In genomic region chr16:71933017-71933416, GRCh38 we compare ENCODE assay signal across 18 cellular contexts. TPM values are rescaled to one million over a fixed set of nuclear protein-coding genes. Genes with fewer than 3 reads are reported as not detected.
DNase-seq lines count a peak whose midpoint lies in the region; ATAC-seq and TF ChIP-seq lines count a peak whose summit lies in the region.
"Had no signal": no experiment of that assay in that cellular context is flagged by ENCODE, and none has a peak within 500 bp of the region (broad histone marks: within the 10 kb centered on the region; RNA-seq: fewer than 3 reads in every experiment).

No MANE protein-coding gene starts in this region.

- intact Hi-C loops in natural killer cell (cut with micrococcal nuclease) = no loop called here
- intact Hi-C loops in CD8-positive, alpha-beta T cell (cut with DNase I, micrococcal nuclease) = no loop called here

- H3K9me3 Mint-ChIP-seq in natural killer cell = no peaks in the 10 kb centered on the region
- H3K9me3 Mint-ChIP-seq in natural killer cell treated with Interleukin-12 subunit alpha and Interleukin-12 subunit beta and Interleukin-15 and Interleukin-18, amount 100 ng/mL, for 72 hours = no peaks in the 10 kb centered on the region
- no peaks in the 10 kb centered on the region for H3K9me3 Mint-ChIP-seq in nephron progenitor cell
- no peaks in the 10 kb centered on the region for H3K9me3 Mint-ChIP-seq in stimulated activated naive B cell treated with anti-CD40 and anti-IgM and Interleukin-4, amounts not matched to agents 10 μg/mL and 1 μg/mL and 100 μg/mL, for 72 hours
- no peaks in the 10 kb centered on the region for H3K9me3 Mint-ChIP-seq in CD8-positive, alpha-beta T cell
- H3K9me3 Mint-ChIP-seq: H9 had no signal

- POLR2A ChIA-PET in CD8-positive, alpha-beta T cell (lab: Charles Lee) = interaction anchor here (0.8 kb wide), 1 partner anchor 17 kb away, joined by 3 read pairs; no protein-coding TSS in a partner anchor

- H3K27me3 ChIP-seq in WERI-Rb-1 (ENCODE audit: insufficient read depth, low read depth, severe bottlenecking) = no peaks in the 10 kb centered on the region
- no peaks in the 10 kb centered on the region for H3K27me3 ChIP-seq in CD8-positive, alpha-beta T cell (ENCODE audit: insufficient read depth, low read length)

- DNase-seq in natural killer cell (no peak), WERI-Rb-1 (peak; percentile 18), nephron progenitor cell (no peak), LoVo (ENCODE audit: low spot score) (no peak), T1000 (lab: John Stamatoyannopoulos, UW) (no peak)
- no peak for DNase-seq in natural killer cell treated with Interleukin-12 subunit alpha and Interleukin-12 subunit beta and Interleukin-15 and Interleukin-18, amount 100 ng/mL, for 72 hours (ENCODE audit: low spot score)
- no peak for DNase-seq in stimulated activated naive B cell treated with anti-CD40 and anti-IgM and Interleukin-4, amounts not matched to agents 10 μg/mL and 1 μg/mL and 100 μg/mL, for 72 hours
- no peak for DNase-seq in CD8-positive, alpha-beta T cell
- DNase-seq: DMS 273 treated with DMSO at 0.1 percent for 48 hours, DND-41, H9, NCI-H1105, NCI-H2081 treated with DMSO at 0.1 percent for 48 hours, NCI-H524, PC-3, RPMI8226, SHP77 treated with DMSO at 0.1 percent for 48 hours, SK-N-SH had no signal

- H3K4me3 Mint-ChIP-seq in natural killer cell = no peak overlapping the region
- no peak overlapping the region for H3K4me3 Mint-ChIP-seq in natural killer cell treated with Interleukin-12 subunit alpha and Interleukin-12 subunit beta and Interleukin-15 and Interleukin-18, amount 100 ng/mL, for 72 hours
- no peak overlapping the region for H3K4me3 Mint-ChIP-seq in nephron progenitor cell
- H3K4me3 Mint-ChIP-seq in stimulated activated naive B cell treated with anti-CD40 and anti-IgM and Interleukin-4, amounts not matched to agents 10 μg/mL and 1 μg/mL and 100 μg/mL, for 72 hours = no peak overlapping the region
- no peak overlapping the region for H3K4me3 Mint-ChIP-seq in CD8-positive, alpha-beta T cell
- H3K4me3 Mint-ChIP-seq: H9 had no signal

- H3K4me1 Mint-ChIP-seq in natural killer cell (peaks cover 9 to 10% of the 10 kb centered on the region in 2 donors), nephron progenitor cell (no peaks in the 10 kb centered on the region)
- H3K4me1 Mint-ChIP-seq in natural killer cell treated with Interleukin-12 subunit alpha and Interleukin-12 subunit beta and Interleukin-15 and Interleukin-18, amount 100 ng/mL, for 72 hours (ENCODE audit: low read depth in 2 of 2) = peaks cover 0 to 4% of the 10 kb centered on the region in 2 donors
- H3K4me1 Mint-ChIP-seq in stimulated activated naive B cell treated with anti-CD40 and anti-IgM and Interleukin-4, amounts not matched to agents 10 μg/mL and 1 μg/mL and 100 μg/mL, for 72 hours = peaks cover 7 to 14% of the 10 kb centered on the region in 2 donors
- peaks cover 15% of the 10 kb centered on the region for H3K4me1 Mint-ChIP-seq in CD8-positive, alpha-beta T cell (ENCODE audit: low read depth)

- H3K27ac ChIP-seq in WERI-Rb-1 = peak overlapping the region; percentile 62
- H3K27ac ChIP-seq in CD8-positive, alpha-beta T cell (ENCODE audit: low read depth, low read length) = no peak overlapping the region

- TF ChIP-seq CTCF in natural killer cell (IDR thresholded peaks at IDR 0.05) = no peak
- TF ChIP-seq CTCF in WERI-Rb-1 (IDR thresholded peaks at IDR 0.05; ENCODE audit: low read depth, low read length) = no peak
- TF ChIP-seq CTCF in nephron progenitor cell (IDR thresholded peaks at IDR 0.05) = no peak
- TF ChIP-seq CTCF in CD8-positive, alpha-beta T cell (IDR thresholded peaks at IDR 0.05) = no peak

- H3K36me3 ChIP-seq in WERI-Rb-1 = peaks cover 32% of the 10 kb centered on the region
- peaks cover 16% of the 10 kb centered on the region for H3K36me3 ChIP-seq in CD8-positive, alpha-beta T cell (ENCODE audit: insufficient read depth, low read length)

- H3K27ac Mint-ChIP-seq in natural killer cell = peak overlapping the region; percentile 65 to 67
- H3K27ac Mint-ChIP-seq in natural killer cell treated with Interleukin-12 subunit alpha and Interleukin-12 subunit beta and Interleukin-15 and Interleukin-18, amount 100 ng/mL, for 72 hours = no peak overlapping the region
- H3K27ac Mint-ChIP-seq in nephron progenitor cell = peak overlapping the region; percentile 95
- peak overlapping the region; percentile 69 for H3K27ac Mint-ChIP-seq in stimulated activated naive B cell treated with anti-CD40 and anti-IgM and Interleukin-4, amounts not matched to agents 10 μg/mL and 1 μg/mL and 100 μg/mL, for 72 hours
- H3K27ac Mint-ChIP-seq in CD8-positive, alpha-beta T cell = no peak overlapping the region

- CTCF ChIA-PET in CD8-positive, alpha-beta T cell (lab: Charles Lee) = interaction anchor here (1.8 kb wide), 1 partner anchor 29 kb away, joined by 4 read pairs; no protein-coding TSS in a partner anchor

- H3K4me3 ChIP-seq in WERI-Rb-1 (ENCODE audit: low read depth, low read length) = peak overlapping the region; percentile 33; the same call in 1 of the 2 replicates
- no peak overlapping the region for H3K4me3 ChIP-seq in CD8-positive, alpha-beta T cell (ENCODE audit: low read depth, low read length)

- H3K27me3 Mint-ChIP-seq in natural killer cell (ENCODE audit: low read depth in 2 of 2) (no peaks in the 10 kb centered on the region), nephron progenitor cell (ENCODE audit: low read depth, poor library complexity) (no peaks in the 10 kb centered on the region)
- H3K27me3 Mint-ChIP-seq in natural killer cell treated with Interleukin-12 subunit alpha and Interleukin-12 subunit beta and Interleukin-15 and Interleukin-18, amount 100 ng/mL, for 72 hours = no peaks in the 10 kb centered on the region
- no peaks in the 10 kb centered on the region for H3K27me3 Mint-ChIP-seq in stimulated activated naive B cell treated with anti-CD40 and anti-IgM and Interleukin-4, amounts not matched to agents 10 μg/mL and 1 μg/mL and 100 μg/mL, for 72 hours
- H3K27me3 Mint-ChIP-seq in CD8-positive, alpha-beta T cell (ENCODE audit: low read depth) = no peaks in the 10 kb centered on the region

- no peak for ATAC-seq in natural killer cell
- no peak for ATAC-seq in natural killer cell treated with Interleukin-12 subunit alpha and Interleukin-12 subunit beta and Interleukin-15 and Interleukin-18, amount 100 ng/mL, for 72 hours
- ATAC-seq in stimulated activated naive B cell treated with anti-CD40 and anti-IgM and Interleukin-4, amounts not matched to agents 10 μg/mL and 1 μg/mL and 100 μg/mL, for 72 hours (replicated peaks) = no peak
- no peak for ATAC-seq in CD8-positive, alpha-beta T cell
- ATAC-seq: PC-3 had no signal

- H3K36me3 Mint-ChIP-seq in natural killer cell (peaks cover 2% of the 10 kb centered on the region), nephron progenitor cell (ENCODE audit: low read depth) (peaks cover 27% of the 10 kb centered on the region)
- no peaks in the 10 kb centered on the region for H3K36me3 Mint-ChIP-seq in natural killer cell treated with Interleukin-12 subunit alpha and Interleukin-12 subunit beta and Interleukin-15 and Interleukin-18, amount 100 ng/mL, for 72 hours
- H3K36me3 Mint-ChIP-seq in stimulated activated naive B cell treated with anti-CD40 and anti-IgM and Interleukin-4, amounts not matched to agents 10 μg/mL and 1 μg/mL and 100 μg/mL, for 72 hours = peaks cover 7 to 29% of the 10 kb centered on the region in 2 donors
- peaks cover 53% of the 10 kb centered on the region for H3K36me3 Mint-ChIP-seq in CD8-positive, alpha-beta T cell

- no peaks in the 10 kb centered on the region for H3K4me1 ChIP-seq in CD8-positive, alpha-beta T cell (ENCODE audit: insufficient read depth, low read length)

- H3K9me3 ChIP-seq in WERI-Rb-1 (ENCODE audit: severe bottlenecking) = no peaks in the 10 kb centered on the region
- no peaks in the 10 kb centered on the region for H3K9me3 ChIP-seq in CD8-positive, alpha-beta T cell (ENCODE audit: low read length)
- H3K9me3 ChIP-seq: SK-N-SH had no signal

RNA-seq across cellular contexts. Expression of gene IST1, which starts 37.7 kb away (rescaled TPM):
- 100 to 1,000 TPM; 363 to 391 (median 378) TPM for total RNA-seq in natural killer cell
- 100 to 1,000 TPM; 169 to 181 TPM for total RNA-seq in natural killer cell treated with Interleukin-12 subunit alpha and Interleukin-12 subunit beta and Interleukin-15 and Interleukin-18, amount 100 ng/mL, for 72 hours
- 100 to 1,000 TPM; 460 to 476 TPM for total RNA-seq in CD8-positive, alpha-beta T cell

RNA-seq across cellular contexts. Expression of gene ZNF821, which starts 49.0 kb away (rescaled TPM):
- 10 to 100 TPM; 14.0 to 19.1 (median 18.2) TPM for total RNA-seq in natural killer cell
- 1 to 10 TPM; 2.8 to 5.8 TPM for total RNA-seq in natural killer cell treated with Interleukin-12 subunit alpha and Interleukin-12 subunit beta and Interleukin-15 and Interleukin-18, amount 100 ng/mL, for 72 hours
- total RNA-seq in CD8-positive, alpha-beta T cell = 10 to 100 TPM in 1 of 2 experiments, 1 to 10 TPM in 1; 8.4 to 10.1 TPM

Comparison
In these comparisons a context has a peak if more than half of its experiments do, and no peak if none do; other contexts are left out.
1. H3K27ac Mint-ChIP-seq: peak in natural killer cell (2 of 2), nephron progenitor cell (single experiment) and stimulated activated naive B cell treated with anti-CD40 and anti-IgM and Interleukin-4, amounts not matched to agents 10 μg/mL and 1 μg/mL and 100 μg/mL, for 72 hours (single experiment); none in natural killer cell treated with Interleukin-12 subunit alpha and Interleukin-12 subunit beta and Interleukin-15 and Interleukin-18, amount 100 ng/mL, for 72 hours (0 of 2) and CD8-positive, alpha-beta T cell (single experiment).